In genomic region chr14:50924236-50924635, GRCh38 we compare ENCODE assay signal across 1 cellular context.
TF ChIP-seq lines count a peak whose summit lies in the region.

No MANE protein-coding gene starts in this region.

TF ChIP-seq in SK-N-SH, 30 proteins besides CTCF, POLR2A, EP300 and RAD21 (continued from another document):
- TF ChIP-seq IRF3 (IDR thresholded peaks at IDR 0.05; ENCODE audit: low read depth, low read length), result no peak
- TF ChIP-seq MAX (IDR thresholded peaks at IDR 0.05; ENCODE audit: low read depth), result no peak
- TF ChIP-seq REST (IDR thresholded peaks at IDR 0.05; ENCODE audit: low read depth, low read length), result no peak
- no peak for TF ChIP-seq PBX3 (IDR thresholded peaks at IDR 0.05)
- no peak for TF ChIP-seq JUND (IDR thresholded peaks at IDR 0.05)
- 0 out of 2 replicates have a peak, but pooled peaks have one; percentile 18 for TF ChIP-seq MXI1 (IDR thresholded peaks at IDR 0.05; ENCODE audit: low read depth, low read length)
- TF ChIP-seq USF1 (IDR thresholded peaks at IDR 0.05; ENCODE audit: borderline replicate concordance, low read depth), result no peak
- no peak for TF ChIP-seq MEF2A (IDR thresholded peaks at IDR 0.05; ENCODE audit: borderline replicate concordance, low read depth)
